Comparison of ENCODE assay signal across 8 cellular contexts in the genomic region with DNA sequence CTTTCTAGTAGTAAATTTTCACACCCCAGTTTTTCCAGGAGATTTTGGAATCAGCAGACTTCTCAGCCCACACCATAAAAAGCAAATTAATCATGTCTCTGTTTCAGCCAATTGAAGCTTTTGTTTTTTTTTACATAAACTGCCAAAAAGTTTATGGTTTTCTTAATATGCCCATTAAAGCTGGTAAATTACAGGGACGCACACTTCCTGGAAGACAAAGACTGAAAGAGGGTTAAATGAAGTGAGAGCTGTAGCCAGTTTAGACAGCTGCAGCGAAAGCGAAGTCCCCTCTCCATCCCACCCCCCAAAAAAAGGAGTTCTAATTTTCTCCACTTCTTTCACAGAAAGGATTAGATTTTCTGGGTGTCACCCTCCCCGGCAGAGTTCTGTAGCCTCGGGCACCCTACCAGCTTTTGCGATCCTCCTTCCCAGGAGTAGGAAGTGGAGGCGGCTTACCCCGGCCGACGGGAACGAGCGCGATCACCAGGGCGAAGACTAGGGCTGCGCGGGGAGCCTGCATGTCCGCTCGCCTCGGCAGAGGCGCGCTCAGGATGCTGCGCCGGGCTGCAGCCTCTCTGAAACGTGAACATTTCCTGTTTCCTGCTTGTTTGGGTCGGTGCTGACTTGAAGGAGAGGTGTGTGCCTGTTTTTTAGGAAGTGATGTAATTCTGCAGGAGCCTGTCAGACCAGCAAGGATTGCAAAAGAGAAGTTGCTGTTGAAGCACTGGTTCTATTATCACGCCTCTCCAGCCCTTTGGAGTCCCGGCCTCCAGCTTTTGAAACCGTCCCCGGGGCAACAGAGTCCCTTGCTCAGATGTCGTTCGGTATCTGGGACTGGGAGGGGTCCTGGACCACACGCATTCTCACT. TPM values are rescaled to one million over a fixed set of nuclear protein-coding genes. Genes with fewer than 3 reads are reported as not detected.
DNase-seq lines count a peak whose midpoint lies in the region; ATAC-seq and TF ChIP-seq lines count a peak whose summit lies in the region.

Gene TMEM154 (minus strand): TSS at position 584 of the 868 bp plus-strand sequence. CDS start 64 bp downstream, at position 520.

- H3K4me3 ChIP-seq in RWPE2 (ENCODE audit: severe bottlenecking) = peak within 1 kb of the TSS; percentile 44
- H3K4me3 ChIP-seq in gastroesophageal sphincter = peak within 1 kb of the TSS; percentile 17 to 53

- H3K9me3 ChIP-seq in RWPE2 (ENCODE audit: severe bottlenecking) (no peaks in the 10 kb centered on the region), gastroesophageal sphincter (no peaks in the 10 kb centered on the region)

- ATAC-seq in HG03378 (IDR thresholded peaks at IDR 0.05; ENCODE audit: unreplicated experiment) = peak; percentile 70
- peak; percentile 84 for ATAC-seq in RWPE2 (ENCODE audit: low read depth)
- peak; percentile 83 for ATAC-seq in gastroesophageal sphincter

- no peak for TF ChIP-seq EP300 in gastroesophageal sphincter (IDR thresholded peaks at IDR 0.05)

- H3K36me3 ChIP-seq in RWPE2 (ENCODE audit: low read depth) = peaks cover 13% of the 10 kb centered on the region
- no peaks in the 10 kb centered on the region for H3K36me3 ChIP-seq in gastroesophageal sphincter

- peak within 1 kb of the TSS; percentile 42; the same call in 1 of the 2 replicates for H3K27ac ChIP-seq in C4-2B
- H3K27ac ChIP-seq in RWPE2 (ENCODE audit: poor library complexity, severe bottlenecking) = peak within 1 kb of the TSS; percentile 99
- peak within 1 kb of the TSS in 1 of 4 donors; percentile 63 for H3K27ac ChIP-seq in gastroesophageal sphincter

- DNase-seq in RWPE2 (ENCODE audit: low spot score) (peak; percentile 77), occipital lobe (lab: John Stamatoyannopoulos, UW) (peak; percentile 16), superior temporal gyrus (ENCODE audit: extremely low spot score) (peak; percentile 49)
- peak; percentile 87 for DNase-seq in activated effector memory CD4-positive, alpha-beta T cell treated with anti-CD3 and anti-CD28 coated beads, Interleukin-2, amount 50 U/mL, for 16 hours

- TF ChIP-seq POLR2A in GM19099 (IDR thresholded peaks at IDR 0.05; ENCODE audit: extremely low read depth, insufficient read length, low read depth) = peak; percentile 97
- TF ChIP-seq POLR2A in gastroesophageal sphincter (IDR thresholded peaks at IDR 0.05) = peak; percentile 24 to 31

- WGBS in gastroesophageal sphincter (ENCODE audit: low coverage in 1 of 2), 2 donors = 0 to 23% methylated on average over 6 to 10 of the region's 32 CpGs

- TF ChIP-seq CTCF in C4-2B (conservative IDR thresholded peaks at IDR 0.05) = no peak
- no peak for TF ChIP-seq CTCF in RWPE2 (IDR thresholded peaks at IDR 0.05; ENCODE audit: poor library complexity, severe bottlenecking)
- TF ChIP-seq CTCF in gastroesophageal sphincter (IDR thresholded peaks at IDR 0.05) = no peak

- peaks cover 47% of the 10 kb centered on the region for H3K4me1 ChIP-seq in RWPE2 (ENCODE audit: insufficient read depth, poor library complexity, severe bottlenecking)
- peaks cover 0 to 19% (median 0%) of the 10 kb centered on the region in 3 donors for H3K4me1 ChIP-seq in gastroesophageal sphincter

- no peaks in the 10 kb centered on the region for H3K27me3 ChIP-seq in RWPE2 (ENCODE audit: insufficient read depth, poor library complexity, severe bottlenecking)
- peaks cover 3% of the 10 kb centered on the region for H3K27me3 ChIP-seq in gastroesophageal sphincter

RNA-seq across cellular contexts. Expression of gene TMEM154, which starts in this region (rescaled TPM):
- total RNA-seq in gastroesophageal sphincter = 10 to 100 TPM in 1 of 4 donors, 1 to 10 TPM in 2, under 1 TPM in 1; 0.77 to 13.6 (median 3.8) TPM
- total RNA-seq in occipital lobe = 0.47 TPM

Comparison
In these comparisons a context has a peak if more than half of its experiments do, and no peak if none do; other contexts are left out.
1. Peak in DNase-seq in occipital lobe; RNA of the gene not detected or under 1 TPM.
2. DNase-seq: peak in every context shown above with its lines; median percentile 87 in activated effector memory CD4-positive, alpha-beta T cell treated with anti-CD3 and anti-CD28 coated beads, Interleukin-2, amount 50 U/mL, for 16 hours; 77 in RWPE2; 49 in superior temporal gyrus; 16 in occipital lobe.